Comparison of ENCODE assay signal across 1 cellular context in the genomic region with DNA sequence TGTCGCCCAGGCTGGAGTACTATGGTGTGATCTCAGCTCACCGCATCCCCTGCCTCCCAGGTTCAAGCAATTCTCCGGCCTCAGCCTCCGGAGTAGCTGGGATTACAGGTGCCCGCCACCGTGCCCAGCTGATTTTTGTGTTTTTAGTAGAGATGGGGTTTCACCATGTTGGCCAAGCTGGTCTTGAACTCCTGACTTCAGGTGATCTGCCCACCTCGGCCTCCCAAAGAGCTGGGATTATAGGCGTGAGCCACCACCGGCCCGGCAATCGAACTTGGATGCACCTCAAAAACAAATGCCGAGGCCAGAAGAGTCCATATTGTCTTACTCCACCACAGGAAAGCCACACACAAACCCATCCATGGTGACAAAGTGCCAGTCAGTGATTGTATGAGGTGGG. TPM values are rescaled to one million over a fixed set of nuclear protein-coding genes. Genes with fewer than 3 reads are reported as not detected.
"Had no signal": no experiment of that assay in that cellular context is flagged by ENCODE, and none has a peak within 500 bp of the region (broad histone marks: within the 10 kb centered on the region; RNA-seq: fewer than 3 reads in every experiment).

No MANE protein-coding gene starts in this region.

RNA-seq across cellular contexts. Expression of a gene that starts 51.0 kb away (rescaled TPM):
- polyA plus RNA-seq: neural cell had no signal
